In genomic region chr10:132157101-132157500, GRCh38 we compare ENCODE assay signal across 24 cellular contexts.
"Had no signal": no experiment of that assay in that cellular context is flagged by ENCODE, and none has a peak within 500 bp of the region (broad histone marks: within the 10 kb centered on the region; RNA-seq: fewer than 3 reads in every experiment).

No MANE protein-coding gene starts in this region.

- H3K4me3 Mint-ChIP-seq: dendritic cell treated with granulocyte-macrophage colony-stimulating factor and Interleukin-4, amounts not matched to agents 40 ng/mL and 50 ng/mL, for 4 days; endodermal cell; memory B cell; nephron; neural progenitor cell; stimulated activated memory B cell treated with anti-CD40 and anti-IgM and Interleukin-4, amounts not matched to agents 10 μg/mL and 1 μg/mL and 100 μg/mL, for 72 hours had no signal

- H3K4me1 ChIP-seq: colonic mucosa, neural progenitor cell, sigmoid colon, suprapubic skin, upper lobe of right lung, uterus had no signal

- H3K27ac Mint-ChIP-seq: dendritic cell treated with granulocyte-macrophage colony-stimulating factor and Interleukin-4, amounts not matched to agents 40 ng/mL and 50 ng/mL, for 4 days; endodermal cell; memory B cell; nephron; stimulated activated memory B cell treated with anti-CD40 and anti-IgM and Interleukin-4, amounts not matched to agents 10 μg/mL and 1 μg/mL and 100 μg/mL, for 72 hours had no signal

- DNase-seq: colonic mucosa; effector CD8-positive, alpha-beta T cell; endodermal cell; foreskin fibroblast; gastrocnemius medialis; head of caudate nucleus; kidney; sigmoid colon; stimulated activated CD4-positive, alpha-beta T cell treated with anti-CD3 and anti-CD28 coated beads, Interleukin-4, amount 100 ng/mL, for 4 hours; stimulated activated naive CD8-positive, alpha-beta T cell treated with anti-CD3 and anti-CD28 coated beads, Interleukin-15, Interleukin-2, amounts not matched to agents 100 U/mL and 50 U/mL, for 24 hours; transverse colon; upper lobe of right lung; uterus had no signal

- H3K27me3 Mint-ChIP-seq: memory B cell; stimulated activated memory B cell treated with anti-CD40 and anti-IgM and Interleukin-4, amounts not matched to agents 10 μg/mL and 1 μg/mL and 100 μg/mL, for 72 hours had no signal

- ATAC-seq: esophagus mucosa; gastrocnemius medialis; left lobe of liver; psoas muscle; stimulated activated memory B cell treated with anti-CD40 and anti-IgM and Interleukin-4, amounts not matched to agents 10 μg/mL and 1 μg/mL and 100 μg/mL, for 72 hours; stimulated activated naive CD8-positive, alpha-beta T cell treated with anti-CD3 and anti-CD28 coated beads, Interleukin-15, Interleukin-2, amounts not matched to agents 100 U/mL and 50 U/mL, for 24 hours had no signal

- H3K9me3 Mint-ChIP-seq: endodermal cell, nephron, neural progenitor cell had no signal

- H3K9me3 ChIP-seq: colonic mucosa, gastrocnemius medialis, psoas muscle, sigmoid colon, suprapubic skin, transverse colon, upper lobe of right lung, uterus had no signal

- H3K27ac ChIP-seq: colonic mucosa, epithelial cell of prostate, gastrocnemius medialis, neural progenitor cell, psoas muscle, sigmoid colon, suprapubic skin, transverse colon, upper lobe of right lung, uterus had no signal

- H3K36me3 ChIP-seq: colonic mucosa, gastrocnemius medialis, neural progenitor cell, suprapubic skin, transverse colon, upper lobe of right lung, uterus had no signal

- H3K4me1 Mint-ChIP-seq: endodermal cell, neural progenitor cell had no signal

- H3K4me3 ChIP-seq: colonic mucosa, gastrocnemius medialis, lung, neural progenitor cell, psoas muscle, sigmoid colon, suprapubic skin, transverse colon, upper lobe of right lung, uterus had no signal

- H3K27me3 ChIP-seq: colonic mucosa, gastrocnemius medialis, sigmoid colon, suprapubic skin, transverse colon, upper lobe of right lung, uterus had no signal

- H3K36me3 Mint-ChIP-seq: memory B cell; neural progenitor cell; stimulated activated memory B cell treated with anti-CD40 and anti-IgM and Interleukin-4, amounts not matched to agents 10 μg/mL and 1 μg/mL and 100 μg/mL, for 72 hours had no signal
